In the genomic region with DNA sequence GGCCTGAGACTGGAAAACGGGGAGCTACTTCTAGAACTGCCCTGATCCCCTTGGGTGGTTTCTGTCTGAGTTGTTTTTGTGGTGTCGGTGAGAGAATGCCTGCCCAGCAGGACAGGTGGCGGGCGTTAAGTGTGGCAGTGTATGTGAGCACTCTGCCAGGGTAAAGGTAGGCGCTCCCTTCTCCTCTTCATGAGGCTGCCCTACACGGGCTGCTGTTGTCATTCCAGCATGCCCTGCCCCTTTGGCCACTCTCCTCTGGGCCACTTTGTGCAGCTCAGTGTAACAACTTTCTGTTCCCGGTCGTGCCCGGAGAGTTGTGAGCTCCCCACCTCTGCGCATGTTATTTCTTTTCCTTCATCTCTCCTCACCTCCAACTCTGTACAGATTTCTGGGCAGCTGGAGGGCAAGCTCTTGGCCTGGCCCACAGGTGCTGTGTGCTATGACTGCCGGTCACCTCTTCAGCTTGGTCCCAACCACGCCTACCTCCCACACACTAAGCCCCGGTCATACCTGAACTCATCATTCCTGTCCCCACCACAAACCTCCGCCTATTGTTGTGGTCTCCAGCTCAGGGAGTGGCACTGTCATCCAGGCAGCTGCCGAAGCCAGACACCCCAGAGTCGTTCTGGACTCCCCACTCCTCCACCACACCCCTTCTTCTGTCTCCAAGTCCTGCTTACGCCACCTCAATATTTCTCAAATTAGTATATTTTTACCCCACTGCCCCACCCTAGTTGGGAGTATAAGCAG, we compare ENCODE assay signal across 12 cellular contexts.
A peak's percentile ranks its signal among the peaks of the same experiment; 100 is the strongest.
DNase-seq lines count a peak whose midpoint lies in the region; ATAC-seq and TF ChIP-seq lines count a peak whose summit lies in the region.
"Had no signal": no experiment of that assay in that cellular context is flagged by ENCODE, and none has a peak within 500 bp of the region (broad histone marks: within the 10 kb centered on the region; RNA-seq: fewer than 3 reads in every experiment).

No MANE protein-coding gene starts in this region.

- H3K9me3 ChIP-seq in psoas muscle: no peaks in the 10 kb centered on the region

- H3K27ac Mint-ChIP-seq in chondrocyte (ENCODE audit: unreplicated experiment): peak overlapping the region; percentile 71

- WGBS in psoas muscle, 3 donors: 58 to 69% (median 58%) methylated on average over 17 of the region's 17 CpGs

- ATAC-seq in GM18907 (IDR thresholded peaks at IDR 0.05; ENCODE audit: unreplicated experiment) (peak; percentile 28), HG03442 (IDR thresholded peaks at IDR 0.05; ENCODE audit: unreplicated experiment) (peak; percentile 53), psoas muscle (peak; percentile 59 to 69 (median 66)), HG02678 (IDR thresholded peaks at IDR 0.05; ENCODE audit: unreplicated experiment) (no peak)

- peaks cover 4% of the 10 kb centered on the region for H3K36me3 Mint-ChIP-seq in chondrocyte (ENCODE audit: low read depth)

- no peak overlapping the region for H3K4me3 Mint-ChIP-seq in chondrocyte (ENCODE audit: unreplicated experiment)

- intact Hi-C loops in psoas muscle (cut with DNase I): no loop called here

- no peak overlapping the region for H3K4me3 ChIP-seq in psoas muscle

- no peaks in the 10 kb centered on the region for H3K27me3 ChIP-seq in psoas muscle (ENCODE audit: insufficient read depth in 3 of 3, low read length in 2 of 3)

- no peaks in the 10 kb centered on the region for H3K36me3 ChIP-seq in psoas muscle (ENCODE audit: insufficient read depth in 1 of 2, low read depth in 1 of 2)

- DNase-seq in chondrocyte (ENCODE audit: low spot score) (no peak), psoas muscle (no peak), NCI-H1694 (lab: John Stamatoyannopoulos, UW) (no peak), cortex of kidney (lab: John Stamatoyannopoulos, UW) (no peak)
- DNase-seq: activated CD8-positive, alpha-beta memory T cell treated with anti-CD3 and anti-CD28 coated beads for 24 hours; DMS153; NCI-H526; stimulated activated naive CD4-positive, alpha-beta T cell; T-helper 1 cell had no signal

- H3K27me3 Mint-ChIP-seq in chondrocyte (ENCODE audit: low read depth): no peaks in the 10 kb centered on the region

- H3K4me1 Mint-ChIP-seq in chondrocyte (ENCODE audit: low read depth): peaks cover 78% of the 10 kb centered on the region

- TF ChIP-seq CTCF in chondrocyte (IDR thresholded peaks at IDR 0.05) (no peak), psoas muscle (IDR thresholded peaks at IDR 0.05) (no peak)

- peak overlapping the region; percentile 50 for H3K27ac ChIP-seq in psoas muscle

- H3K9me3 Mint-ChIP-seq in chondrocyte (ENCODE audit: low read depth): no peaks in the 10 kb centered on the region

- peaks cover 32% of the 10 kb centered on the region for H3K4me1 ChIP-seq in psoas muscle
